In genomic region chr10:117461766-117462423, GRCh38 we compare ENCODE assay signal across 9 cellular contexts.
DNase-seq lines count a peak whose midpoint lies in the region; ATAC-seq and TF ChIP-seq lines count a peak whose summit lies in the region.
"Had no signal": no experiment of that assay in that cellular context is flagged by ENCODE, and none has a peak within 500 bp of the region (broad histone marks: within the 10 kb centered on the region; RNA-seq: fewer than 3 reads in every experiment).

No MANE protein-coding gene starts in this region.

- no peaks in the 10 kb centered on the region for H3K9me3 Mint-ChIP-seq in osteocyte (ENCODE audit: unreplicated experiment)

- peak overlapping the region; percentile 61 for H3K27ac ChIP-seq in RWPE2 (ENCODE audit: poor library complexity, severe bottlenecking)
- H3K27ac ChIP-seq in spleen, result no peak overlapping the region

- H3K27me3 ChIP-seq in RWPE2 (ENCODE audit: insufficient read depth, poor library complexity, severe bottlenecking), result no peaks in the 10 kb centered on the region
- peaks cover 0 to 38% (median 5%) of the 10 kb centered on the region in 7 donors for H3K27me3 ChIP-seq in spleen (replicated peaks in 1 of 7)

- H3K27me3 Mint-ChIP-seq in osteocyte (ENCODE audit: unreplicated experiment), result no peaks in the 10 kb centered on the region

- TF ChIP-seq CTCF in RWPE2 (IDR thresholded peaks at IDR 0.05; ENCODE audit: poor library complexity, severe bottlenecking), result no peak
- no peak for TF ChIP-seq CTCF in spleen (IDR thresholded peaks at IDR 0.05 in 8 of 11, conservative IDR thresholded peaks at IDR 0.05 in 3 of 11)
- no peak for TF ChIP-seq CTCF in osteocyte (IDR thresholded peaks at IDR 0.05)

- POLR2A ChIA-PET in HEK293T (lab: Yijun Ruan, JAX), result interaction anchor here (1.0 to 1.2 kb wide), 2 partner anchors 15 to 19 kb away, joined by 4 to 5 read pairs; no protein-coding TSS in a partner anchor

- H3K4me3 Mint-ChIP-seq in osteocyte (ENCODE audit: unreplicated experiment), result no peak overlapping the region

- intact Hi-C loops in spleen (cut with DNase I; ENCODE audit: low total_unique reads), result no loop called here

- H3K9me3 ChIP-seq in RWPE2 (ENCODE audit: severe bottlenecking), result no peaks in the 10 kb centered on the region
- peaks cover 0 to 8% (median 3%) of the 10 kb centered on the region in 8 donors for H3K9me3 ChIP-seq in spleen

- 44 to 76% (median 65%) methylated on average over 6 to 7 of the region's 7 CpGs for WGBS in spleen, 5 donors

- ATAC-seq in RWPE2 (ENCODE audit: low read depth) (peak; percentile 96), HG03196 (IDR thresholded peaks at IDR 0.05; ENCODE audit: unreplicated experiment) (no peak)

- TF ChIP-seq POLR2A in spleen (IDR thresholded peaks at IDR 0.05), result no peak

- H3K4me1 ChIP-seq in RWPE2 (ENCODE audit: insufficient read depth, poor library complexity, severe bottlenecking), result peaks cover 27% of the 10 kb centered on the region
- H3K4me1 ChIP-seq in spleen, result peaks cover 0 to 14% (median 5%) of the 10 kb centered on the region in 6 donors

- no peaks in the 10 kb centered on the region for H3K36me3 Mint-ChIP-seq in osteocyte (ENCODE audit: unreplicated experiment)

- H3K36me3 ChIP-seq in RWPE2 (ENCODE audit: low read depth) (no peaks in the 10 kb centered on the region), spleen (no peaks in the 10 kb centered on the region)

- DNase-seq in HEK293T (ENCODE audit: extremely low spot score), result peak; percentile 74
- DNase-seq in RWPE2 (ENCODE audit: low spot score), result peak; percentile 86
- DNase-seq in hepatic stellate cell (ENCODE audit: low spot score), result peak; percentile 16
- peak; percentile 59 for DNase-seq in spleen
- DNase-seq in NCI-H524 (lab: John Stamatoyannopoulos, UW), result no peak
- no peak for DNase-seq in DMS153 (lab: John Stamatoyannopoulos, UW)
- DNase-seq in osteocyte (ENCODE audit: extremely low spot score, unreplicated experiment), result no peak
- DNase-seq: NCI-H774 had no signal

- H3K27ac Mint-ChIP-seq in osteocyte (ENCODE audit: unreplicated experiment), result no peak overlapping the region

- CTCF ChIA-PET in HEK293T (lab: Yijun Ruan, JAX), result interaction anchor here (0.6 to 2.6 kb wide), 4 partner anchors 10 to 126 kb away, joined by 3 to 21 read pairs (median 3); no protein-coding TSS in a partner anchor

- no peaks in the 10 kb centered on the region for H3K4me1 Mint-ChIP-seq in osteocyte (ENCODE audit: unreplicated experiment)

- no peak overlapping the region for H3K4me3 ChIP-seq in RWPE2 (ENCODE audit: severe bottlenecking)
- no peak overlapping the region for H3K4me3 ChIP-seq in spleen

TF ChIP-seq in HEK293T, 16 proteins besides CTCF, POLR2A, EP300 and RAD21:
- TF ChIP-seq SUZ12 (IDR thresholded peaks at IDR 0.05) (no peak), PKNOX1 (IDR thresholded peaks at IDR 0.05) (peak; percentile 97)

Comparison
In these comparisons a context has a peak if more than half of its experiments do, and no peak if none do; other contexts are left out.
1. DNase-seq: peak in HEK293T (single experiment), RWPE2 (single experiment), hepatic stellate cell (single experiment) and spleen (single experiment); none in NCI-H524 (0 of 2), DMS153 (single experiment) and osteocyte (single experiment).